ENCODE assay signal across 17 cellular contexts in the genomic region with DNA sequence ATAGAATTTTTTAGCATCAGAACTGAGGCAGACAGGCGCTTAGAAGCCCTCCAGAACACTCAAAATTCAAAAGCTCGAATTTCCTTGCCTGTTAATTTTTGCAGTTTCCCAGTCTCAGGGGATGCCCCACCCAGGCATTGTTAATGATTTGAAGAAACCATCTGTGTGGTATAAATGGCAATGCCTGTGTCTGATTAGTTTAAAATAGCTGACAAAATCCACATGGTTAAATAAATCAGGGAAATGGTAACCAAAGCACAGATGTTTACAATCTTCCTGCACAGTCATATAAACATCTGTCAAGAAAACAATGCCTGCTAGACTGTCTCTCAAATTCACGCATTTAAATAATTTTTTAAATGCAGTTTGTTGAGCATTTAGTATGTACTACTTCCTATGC.
"Had no signal": no experiment of that assay in that cellular context is flagged by ENCODE, and none has a peak within 500 bp of the region (broad histone marks: within the 10 kb centered on the region; RNA-seq: fewer than 3 reads in every experiment).

No MANE protein-coding gene starts in this region.

- H2AFZ ChIP-seq: hepatocyte had no signal

- DNase-seq: activated CD4-positive, alpha-beta T cell treated with anti-CD3 and anti-CD28 coated beads, Interleukin-2, amount 50 U/mL, for 48 hours; activated CD4-positive, CD25-positive, alpha-beta regulatory T cell treated with anti-CD3 and anti-CD28 coated beads, Interleukin-2, amount 50 U/mL, for 72 hours; activated CD8-positive, alpha-beta memory T cell treated with anti-CD3 and anti-CD28 coated beads, Interleukin-2, amount 10 ng/mL, durations not matched to agents 7 days and 5 days; activated gamma-delta T cell; activated T-cell treated with anti-CD3 and anti-CD28 coated beads, Interleukin-2, amount 50 U/mL, for 24 hours; anterior cingulate cortex; midbrain; naive thymus-derived CD8-positive, alpha-beta T cell; psoas muscle; right lobe of liver; spleen; stimulated activated CD4-positive, alpha-beta T cell treated with anti-CD3 and anti-CD28 coated beads, Interleukin-2, amount 100 ng/mL, for 24 hours; stimulated activated naive B cell treated with anti-CD40 and anti-IgM and Interleukin-4, amounts not matched to agents 10 μg/mL and 1 μg/mL and 100 μg/mL, for 72 hours; SW 1271 had no signal

- H3K4me1 ChIP-seq: psoas muscle, right lobe of liver, spleen, tibial nerve had no signal

- H3K4me3 ChIP-seq: esophagus muscularis mucosa, hepatocyte, psoas muscle, right lobe of liver, spleen, tibial nerve had no signal

- ATAC-seq: activated CD8-positive, alpha-beta memory T cell treated with anti-CD3 and anti-CD28 coated beads, Interleukin-2, amount 10 ng/mL, durations not matched to agents 7 days and 5 days; naive thymus-derived CD8-positive, alpha-beta T cell; psoas muscle; right lobe of liver; stimulated activated naive B cell treated with anti-CD40 and anti-IgM and Interleukin-4, amounts not matched to agents 10 μg/mL and 1 μg/mL and 100 μg/mL, for 72 hours had no signal

- H3K27ac ChIP-seq: esophagus muscularis mucosa, hepatocyte, psoas muscle, right lobe of liver, spleen, tibial nerve had no signal

- H3K27me3 ChIP-seq: esophagus muscularis mucosa, hepatocyte, right lobe of liver, spleen, tibial nerve had no signal

- H3K9me3 ChIP-seq: esophagus muscularis mucosa, psoas muscle, right lobe of liver, tibial nerve had no signal

- H3K79me2 ChIP-seq: hepatocyte had no signal

- H3K36me3 ChIP-seq: esophagus muscularis mucosa, right lobe of liver, spleen, tibial nerve had no signal

- H3K4me2 ChIP-seq: hepatocyte had no signal
